Comparison of ENCODE assay signal across 8 cellular contexts in the genomic region with DNA sequence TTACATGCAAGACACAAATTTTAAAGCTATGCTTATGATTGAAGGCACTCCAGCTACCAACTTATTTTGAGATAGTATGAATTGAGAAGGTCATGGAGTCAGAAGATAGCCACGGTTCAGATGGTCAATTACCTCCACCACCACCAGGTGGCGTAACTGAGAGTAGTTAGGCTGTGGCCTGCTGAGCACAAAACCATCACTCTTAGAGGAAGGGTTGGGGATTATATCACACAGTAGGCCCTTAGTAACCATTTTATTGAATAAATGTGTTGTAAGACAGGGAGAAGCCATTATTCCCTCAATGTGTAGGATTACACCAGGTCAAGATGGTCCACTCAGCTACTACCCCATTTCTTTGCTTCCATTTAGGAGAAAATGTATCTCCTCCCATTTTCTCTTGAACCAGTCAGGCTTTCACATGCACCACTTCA.
A peak's percentile ranks its signal among the peaks of the same experiment; 100 is the strongest.
DNase-seq lines count a peak whose midpoint lies in the region; ATAC-seq and TF ChIP-seq lines count a peak whose summit lies in the region.

No MANE protein-coding gene starts in this region.

- no peaks in the 10 kb centered on the region for H3K9me3 ChIP-seq in adipocyte (ENCODE audit: control insufficient read depth, low read length)

- peak; percentile 82 for TF ChIP-seq CTCF in LNCAP (IDR thresholded peaks at IDR 0.05)

- H3K9ac ChIP-seq in adipocyte (ENCODE audit: low read length), result no peak overlapping the region

- H3K4me3 ChIP-seq in adipocyte (ENCODE audit: low read length), result no peak overlapping the region

- peaks cover 51% of the 10 kb centered on the region for H3K36me3 ChIP-seq in adipocyte (ENCODE audit: control insufficient read depth, insufficient read depth, low read length, severe bottlenecking)

- ATAC-seq in GM21619 (IDR thresholded peaks at IDR 0.05; ENCODE audit: unreplicated experiment), result peak; percentile 92
- no peak for ATAC-seq in GM21576 (IDR thresholded peaks at IDR 0.05; ENCODE audit: unreplicated experiment)

- DNase-seq in EL (peak; percentile 58), SW480 (ENCODE audit: low spot score) (peak; percentile 36), adipocyte (ENCODE audit: low read depth) (peak; percentile 83), hypothalamus (lab: John Stamatoyannopoulos, UW) (peak in 26 of 51 donors; percentile 1 to 61 (median 15))
- peak; percentile 46 to 52 for DNase-seq in stimulated activated CD4-positive, alpha-beta T cell treated with anti-CD3 and anti-CD28 coated beads, Interleukin-15, amount 100 ng/mL, for 1 hour (ENCODE audit: low read depth in 1 of 2, low spot score in 1 of 2)

- no peaks in the 10 kb centered on the region for H3K27me3 ChIP-seq in adipocyte (replicated peaks; ENCODE audit: control insufficient read depth, insufficient read depth, low read length)

- H3K4me1 ChIP-seq in adipocyte (ENCODE audit: control insufficient read depth, insufficient read depth, low read length), result no peaks in the 10 kb centered on the region

Comparison
In these comparisons a context has a peak if more than half of its experiments do, and no peak if none do; other contexts are left out.
1. DNase-seq: peak in every context shown above with its lines; median percentile 83 in adipocyte; 58 in EL; 49 in stimulated activated CD4-positive, alpha-beta T cell treated with anti-CD3 and anti-CD28 coated beads, Interleukin-15, amount 100 ng/mL, for 1 hour; 36 in SW480; 15 in hypothalamus.